32 cellular contexts compared by ENCODE assay signal in genomic region chr1:237553078-237553477, GRCh38.
"Had no signal": no experiment of that assay in that cellular context is flagged by ENCODE, and none has a peak within 500 bp of the region (broad histone marks: within the 10 kb centered on the region; RNA-seq: fewer than 3 reads in every experiment).

No MANE protein-coding gene starts in this region.

- H3K36me3 ChIP-seq: adrenal gland, brain microvascular endothelial cell, breast epithelium had no signal

- H3K27me3 ChIP-seq: adrenal gland, body of pancreas, brain microvascular endothelial cell, breast epithelium had no signal

- H3K4me1 ChIP-seq: adrenal gland, body of pancreas, breast epithelium had no signal

- DNase-seq: activated B cell treated with CpG ODN at 0.5 μM for 24 hours; activated CD4-positive, alpha-beta memory T cell treated with anti-CD3 and anti-CD28 coated beads for 36 hours; activated CD4-positive, alpha-beta T cell treated with anti-CD3 and anti-CD28 coated beads for 4 hours; activated CD4-positive, alpha-beta T cell treated with anti-CD3 and anti-CD28 coated beads, Interleukin-2, amount 10 ng/mL, durations not matched to agents 24 days and 14 days; activated CD4-positive, alpha-beta T cell treated with anti-CD3 and anti-CD28 coated beads, Interleukin-2, amount 50 U/mL, for 1 hour; activated CD4-positive, alpha-beta T cell treated with anti-CD3 and anti-CD28 coated beads, Interleukin-2, amount 50 U/mL, for 4 hours; activated CD4-positive, CD25-positive, alpha-beta regulatory T cell treated with anti-CD3 and anti-CD28 coated beads, Interleukin-2, amount 50 U/mL, for 72 hours; activated CD8-positive, alpha-beta memory T cell treated with anti-CD3 and anti-CD28 coated beads, Interleukin-2, amount 50 U/mL, for 4 hours; activated CD8-positive, alpha-beta T cell treated with anti-CD3 and anti-CD28 coated beads for 36 hours; activated effector memory CD4-positive, alpha-beta T cell treated with anti-CD3 and anti-CD28 coated beads, Interleukin-2, amount 50 U/mL, for 16 hours; activated gamma-delta T cell treated with Interleukin-2 at 50 U/mL for 16 hours; activated naive CD4-positive, alpha-beta T cell treated with anti-CD3 and anti-CD28 coated beads, Interleukin-2, amount 50 U/mL, for 16 hours; activated naive CD4-positive, alpha-beta T cell treated with Interleukin-2 at 50 U/mL for 16 hours; activated naive CD8-positive, alpha-beta T cell treated with anti-CD3 and anti-CD28 coated beads for 36 hours; activated T-cell treated with anti-CD3 and anti-CD28 coated beads for 4 hours; activated T-cell treated with anti-CD3 and anti-CD28 coated beads, Interleukin-2, amount 50 U/mL, for 1 hour; activated T-cell treated with anti-CD3 and anti-CD28 coated beads, Interleukin-2, amount 50 U/mL, for 4 hours; activated T-cell treated with anti-CD3 and anti-CD28 coated beads, Interleukin-2, amount 50 U/mL, for 72 hours; adrenal gland; amniotic stem cell; aorta; body of pancreas; brain microvascular endothelial cell; cerebellar nuclear complex; T-helper 1 cell; T-helper 2 cell; T-helper 9 cell had no signal

- H3K27ac ChIP-seq: adrenal gland, body of pancreas, brain microvascular endothelial cell, breast epithelium, VCaP had no signal

- ATAC-seq: activated CD8-positive, alpha-beta T cell treated with anti-CD3 and anti-CD28 coated beads for 36 hours; activated naive CD4-positive, alpha-beta T cell treated with anti-CD3 and anti-CD28 coated beads, Interleukin-2, amount 50 U/mL, for 72 hours; activated T-cell treated with anti-CD3 and anti-CD28 coated beads, Interleukin-2, amount 50 U/mL, for 4 hours; activated T-cell treated with anti-CD3 and anti-CD28 coated beads, Interleukin-2, amount 50 U/mL, for 72 hours; activated T-helper 17 cell treated with anti-CD3 and anti-CD28 coated beads, Interleukin-2, amount 50 U/mL, for 72 hours; body of pancreas had no signal

- H3K4me3 ChIP-seq: body of pancreas, breast epithelium had no signal

- H3K9me3 ChIP-seq: adrenal gland, body of pancreas, breast epithelium had no signal

- FAIRE-seq: astrocyte had no signal
